ENCODE assay signal across 10 cellular contexts in genomic region chr5:76473676-76474075, GRCh38.
DNase-seq lines count a peak whose midpoint lies in the region; TF ChIP-seq lines count a peak whose summit lies in the region.
"Had no signal": no experiment of that assay in that cellular context is flagged by ENCODE, and none has a peak within 500 bp of the region (broad histone marks: within the 10 kb centered on the region; RNA-seq: fewer than 3 reads in every experiment).

No MANE protein-coding gene starts in this region.

- no peak for TF ChIP-seq CTCF in HEK293 (tag by site-specific recombination; IDR thresholded peaks at IDR 0.05)
- TF ChIP-seq CTCF in endodermal cell (conservative IDR thresholded peaks at IDR 0.05): no peak

- H3K9me3 Mint-ChIP-seq in activated CD4-positive, alpha-beta T cell treated with anti-CD3 and anti-CD28 coated beads, Interleukin-2, amount 10 ng/mL, durations not matched to agents 7 days and 5 days: peaks cover 2% of the 10 kb centered on the region
- peaks cover 13% of the 10 kb centered on the region for H3K9me3 Mint-ChIP-seq in endodermal cell

- H3K36me3 ChIP-seq in HEK293 (ENCODE audit: control insufficient read depth in 2 of 2, insufficient read depth in 1 of 2, low read length in 2 of 2): no peaks in the 10 kb centered on the region
- no peaks in the 10 kb centered on the region for H3K36me3 ChIP-seq in endodermal cell (ENCODE audit: control insufficient read depth, insufficient read depth, low read length)

- CTCF ChIA-PET in HEK293 (lab: Yijun Ruan, JAX): no interaction called here
- CTCF ChIA-PET in activated CD4-positive, alpha-beta T cell treated with anti-CD3 and anti-CD28 coated beads, Interleukin-2, amount 10 ng/mL, durations not matched to agents 7 days and 5 days (lab: Charles Lee): interaction anchor here (1.0 to 3.4 kb wide), 5 partner anchors 11 to 74 kb away, joined by 3 to 12 read pairs (median 4); no protein-coding TSS in a partner anchor

- H3K27me3 ChIP-seq in endodermal cell (ENCODE audit: control insufficient read depth, insufficient read depth, low read length, poor library complexity, severe bottlenecking): peaks cover 59% of the 10 kb centered on the region

- peak; percentile 82 for DNase-seq in activated CD4-positive, alpha-beta T cell treated with anti-CD3 and anti-CD28 coated beads, Interleukin-2, amount 10 ng/mL, durations not matched to agents 7 days and 5 days
- peak; percentile 81 for DNase-seq in central memory CD4-positive, alpha-beta T cell
- DNase-seq in stimulated activated CD8-positive, alpha-beta memory T cell treated with anti-CD3 and anti-CD28 coated beads, Interleukin-2, amount 100 ng/mL, for 1 hour (ENCODE audit: low read depth in 2 of 2): peak; percentile 29 to 40
- DNase-seq in endodermal cell (no peak), AG08396 (ENCODE audit: low spot score) (no peak), DMS114 treated with DMSO at 0.1 percent for 48 hours (lab: John Stamatoyannopoulos, UW; ENCODE audit: unreplicated experiment) (no peak), NCI-H2107 (lab: John Stamatoyannopoulos, UW) (no peak)
- DNase-seq: GF-D8, NCI-H510A treated with DMSO at 0.1 percent for 48 hours had no signal

- no peaks in the 10 kb centered on the region for H3K9me3 ChIP-seq in HEK293 (ENCODE audit: control insufficient read depth, insufficient read depth, low read depth, low read length)
- peaks cover 15% of the 10 kb centered on the region for H3K9me3 ChIP-seq in endodermal cell (ENCODE audit: control insufficient read depth, low read length)

- no peak overlapping the region for H3K27ac ChIP-seq in HEK293 (ENCODE audit: extremely low read depth, low read depth, low read length)
- no peak overlapping the region for H3K27ac ChIP-seq in endodermal cell (ENCODE audit: low read depth, low read length)

- H3K4me1 ChIP-seq in HEK293 (ENCODE audit: control insufficient read depth, insufficient read depth, low read length): peaks cover 6% of the 10 kb centered on the region
- H3K4me1 ChIP-seq in endodermal cell (ENCODE audit: control insufficient read depth, insufficient read depth, low read length): peaks cover 3% of the 10 kb centered on the region

- peaks cover 59% of the 10 kb centered on the region for H3K36me3 Mint-ChIP-seq in activated CD4-positive, alpha-beta T cell treated with anti-CD3 and anti-CD28 coated beads, Interleukin-2, amount 10 ng/mL, durations not matched to agents 7 days and 5 days (ENCODE audit: low read depth)
- peaks cover 3% of the 10 kb centered on the region for H3K36me3 Mint-ChIP-seq in endodermal cell (ENCODE audit: low read depth)

- H3K4me3 ChIP-seq in HEK293 (ENCODE audit: low read depth, low read length) (no peak overlapping the region), endodermal cell (ENCODE audit: low read length) (no peak overlapping the region)

- H3K27ac Mint-ChIP-seq in activated CD4-positive, alpha-beta T cell treated with anti-CD3 and anti-CD28 coated beads, Interleukin-2, amount 10 ng/mL, durations not matched to agents 7 days and 5 days: peak overlapping the region; percentile 90
- no peak overlapping the region for H3K27ac Mint-ChIP-seq in endodermal cell

- no peak overlapping the region for H3K9ac ChIP-seq in endodermal cell (ENCODE audit: extremely low read depth, low read length, poor library complexity, severe bottlenecking)

- POLR2A ChIA-PET in HEK293 (lab: Yijun Ruan, JAX): no interaction called here
- POLR2A ChIA-PET in activated CD4-positive, alpha-beta T cell treated with anti-CD3 and anti-CD28 coated beads, Interleukin-2, amount 10 ng/mL, durations not matched to agents 7 days and 5 days (lab: Charles Lee): no interaction called here

- 60 to 88% methylated on average over 1 to 3 of the region's 3 CpGs for WGBS in endodermal cell (ENCODE audit: insufficient coverage in 1 of 2, insufficient read length in 1 of 2), 2 experiments

- no peaks in the 10 kb centered on the region for H3K27me3 Mint-ChIP-seq in activated CD4-positive, alpha-beta T cell treated with anti-CD3 and anti-CD28 coated beads, Interleukin-2, amount 10 ng/mL, durations not matched to agents 7 days and 5 days
- H3K27me3 Mint-ChIP-seq in endodermal cell (ENCODE audit: insufficient read depth): peaks cover 31% of the 10 kb centered on the region

- peaks cover 69% of the 10 kb centered on the region for H3K4me1 Mint-ChIP-seq in activated CD4-positive, alpha-beta T cell treated with anti-CD3 and anti-CD28 coated beads, Interleukin-2, amount 10 ng/mL, durations not matched to agents 7 days and 5 days
- no peaks in the 10 kb centered on the region for H3K4me1 Mint-ChIP-seq in endodermal cell

- H3K4me3 Mint-ChIP-seq in activated CD4-positive, alpha-beta T cell treated with anti-CD3 and anti-CD28 coated beads, Interleukin-2, amount 10 ng/mL, durations not matched to agents 7 days and 5 days: no peak overlapping the region
- H3K4me3 Mint-ChIP-seq in endodermal cell: no peak overlapping the region

TF ChIP-seq in HEK293, 187 proteins besides CTCF, POLR2A, EP300 and RAD21:
- TF ChIP-seq ZNF18 (tag by site-specific recombination; IDR thresholded peaks at IDR 0.05) (peak; percentile 80), ZNF580 (tag by site-specific recombination; IDR thresholded peaks at IDR 0.05) (no peak), ZNF341 (tag by site-specific recombination; IDR thresholded peaks at IDR 0.05; ENCODE audit: low read depth) (0 out of 2 replicates have a peak, but pooled peaks have one; percentile 19), ZBTB48 (tag by site-specific recombination; IDR thresholded peaks at IDR 0.05) (no peak)
TF ChIP-seq in HEK293: peak in this region for 2.

Comparison
In these comparisons a context has a peak if more than half of its experiments do, and no peak if none do; other contexts are left out.
1. DNase-seq: peak in activated CD4-positive, alpha-beta T cell treated with anti-CD3 and anti-CD28 coated beads, Interleukin-2, amount 10 ng/mL, durations not matched to agents 7 days and 5 days (single experiment), central memory CD4-positive, alpha-beta T cell (single experiment) and stimulated activated CD8-positive, alpha-beta memory T cell treated with anti-CD3 and anti-CD28 coated beads, Interleukin-2, amount 100 ng/mL, for 1 hour (2 of 2); none in endodermal cell (single experiment), AG08396 (single experiment), DMS114 treated with DMSO at 0.1 percent for 48 hours (single experiment) and NCI-H2107 (single experiment).